In genomic region chr1:46512792-46513190, GRCh38 we compare ENCODE assay signal across 28 cellular contexts. TPM values are rescaled to one million over a fixed set of nuclear protein-coding genes. Genes with fewer than 3 reads are reported as not detected.
"Had no signal": no experiment of that assay in that cellular context is flagged by ENCODE, and none has a peak within 500 bp of the region (broad histone marks: within the 10 kb centered on the region; RNA-seq: fewer than 3 reads in every experiment).

No MANE protein-coding gene starts in this region.

- H3K36me3 Mint-ChIP-seq: IgD-negative memory B cell had no signal

- H3K4me3 ChIP-seq: PC-9, Peyer's patch had no signal

- H3K9me3 Mint-ChIP-seq: IgD-negative memory B cell had no signal

- H3K4me2 ChIP-seq: PC-9, SK-N-SH had no signal

- DNase-seq: KBM-7, MV-4-11, NCI-H1048, NCI-H1105, NCI-H1417 treated with DMSO at 0.1 percent for 48 hours, NCI-H146, NCI-H1694 treated with DMSO at 0.1 percent for 48 hours, NCI-H1930, NCI-H2081, NCI-H2107, NCI-H226, NCI-H446, NCI-H510A, NCI-H524 treated with DMSO at 0.1 percent for 48 hours, NCI-H69, NCI-H774, PC-9, SHP77, SK-N-SH had no signal

- H3K9me3 ChIP-seq: Peyer's patch, SK-N-SH had no signal

- H3K9ac ChIP-seq: SK-N-SH had no signal

- H3K27me3 ChIP-seq: Peyer's patch had no signal

- H3K27ac ChIP-seq: HL-60, PC-9, Peyer's patch had no signal

- FAIRE-seq: HTR-8/SVneo had no signal

- H2AFZ ChIP-seq: PC-9 had no signal

- H3K4me3 Mint-ChIP-seq: IgD-negative memory B cell had no signal

- H3K36me3 ChIP-seq: Peyer's patch had no signal

RNA-seq across cellular contexts. Expression of gene DMBX1, which starts 23.2 kb away (rescaled TPM):
- total RNA-seq: LHCN-M2, MCF 10A, OCI-LY7, Peyer's patch, RPMI7951 had no signal
- polyA plus RNA-seq: IgD-negative memory B cell, SK-N-SH had no signal

RNA-seq across cellular contexts. Expression of gene KNCN, which starts 38.7 kb away (rescaled TPM):
- total RNA-seq: LHCN-M2, MCF 10A, OCI-LY7, PC-9, Peyer's patch, RPMI7951, SK-MEL-5 had no signal
- polyA plus RNA-seq: IgD-negative memory B cell, SK-N-SH had no signal
